In the genomic region with DNA sequence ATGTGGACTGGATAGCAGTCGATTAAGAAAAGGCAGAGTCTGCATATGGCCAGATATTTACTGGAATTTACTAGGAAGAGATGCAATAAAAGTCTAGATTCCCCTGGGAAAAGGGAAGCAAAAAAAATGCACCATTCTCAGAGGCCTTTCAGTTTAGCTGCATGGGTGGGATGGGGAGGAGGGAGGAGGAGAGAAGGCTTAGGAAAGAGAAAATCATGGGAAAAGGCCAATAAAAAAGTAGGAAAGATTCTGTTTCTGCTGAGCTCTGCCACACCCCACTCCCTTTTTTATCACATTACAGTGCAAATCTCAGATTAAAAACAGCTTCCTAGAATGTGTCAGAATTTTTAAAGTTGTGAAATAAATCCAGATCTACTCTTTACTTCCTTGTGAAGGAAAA, we compare ENCODE assay signal across 16 cellular contexts.
"Had no signal": no experiment of that assay in that cellular context is flagged by ENCODE, and none has a peak within 500 bp of the region (broad histone marks: within the 10 kb centered on the region; RNA-seq: fewer than 3 reads in every experiment).

No MANE protein-coding gene starts in this region.

- H3K36me3 Mint-ChIP-seq: activated naive CD8-positive, alpha-beta T cell treated with anti-CD3 and anti-CD28 coated beads, Interleukin-2, amount 10 ng/mL, durations not matched to agents 7 days and 5 days; stimulated activated naive B cell treated with anti-CD40 and anti-IgM and Interleukin-4, amounts not matched to agents 10 μg/mL and 1 μg/mL and 100 μg/mL, for 72 hours had no signal

- H3K27me3 ChIP-seq: tibial artery had no signal

- H3K4me3 ChIP-seq: lung, skin epidermis, tibial artery had no signal

- H3K9me3 ChIP-seq: tibial artery had no signal

- H3K27me3 Mint-ChIP-seq: activated naive CD8-positive, alpha-beta T cell treated with anti-CD3 and anti-CD28 coated beads, Interleukin-2, amount 10 ng/mL, durations not matched to agents 7 days and 5 days; stimulated activated naive B cell treated with anti-CD40 and anti-IgM and Interleukin-4, amounts not matched to agents 10 μg/mL and 1 μg/mL and 100 μg/mL, for 72 hours had no signal

- H3K36me3 ChIP-seq: tibial artery had no signal

- H3K27ac Mint-ChIP-seq: activated naive CD8-positive, alpha-beta T cell treated with anti-CD3 and anti-CD28 coated beads, Interleukin-2, amount 10 ng/mL, durations not matched to agents 7 days and 5 days; stimulated activated naive B cell treated with anti-CD40 and anti-IgM and Interleukin-4, amounts not matched to agents 10 μg/mL and 1 μg/mL and 100 μg/mL, for 72 hours had no signal

- H3K27ac ChIP-seq: tibial artery had no signal

- DNase-seq: activated CD4-positive, alpha-beta T cell treated with anti-CD3 and anti-CD28 coated beads, Interleukin-2, amount 50 U/mL, for 4 hours; activated CD4-positive, CD25-positive, alpha-beta regulatory T cell treated with anti-CD3 and anti-CD28 coated beads, Interleukin-2, amount 50 U/mL, for 72 hours; activated naive CD4-positive, alpha-beta T cell; activated naive CD8-positive, alpha-beta T cell treated with anti-CD3 and anti-CD28 coated beads, Interleukin-2, amount 10 ng/mL, durations not matched to agents 7 days and 5 days; activated T-cell treated with anti-CD3 and anti-CD28 coated beads for 4 hours; cerebellar nuclear complex; effector CD8-positive, alpha-beta T cell; glutamatergic neuron; midbrain; stimulated activated CD4-positive, alpha-beta T cell treated with anti-CD3 and anti-CD28 coated beads, Interleukin-15, amount 100 ng/mL, for 24 hours; stimulated activated CD4-positive, alpha-beta T cell treated with anti-CD3 and anti-CD28 coated beads, Interleukin-4, amount 100 ng/mL, for 1 hour; stimulated activated naive B cell treated with anti-CD40 and anti-IgM and Interleukin-4, amounts not matched to agents 10 μg/mL and 1 μg/mL and 100 μg/mL, for 72 hours; T-helper 1 cell; tibial artery had no signal

- H3K9me3 Mint-ChIP-seq: activated naive CD8-positive, alpha-beta T cell treated with anti-CD3 and anti-CD28 coated beads, Interleukin-2, amount 10 ng/mL, durations not matched to agents 7 days and 5 days had no signal

- H3K4me3 Mint-ChIP-seq: activated naive CD8-positive, alpha-beta T cell treated with anti-CD3 and anti-CD28 coated beads, Interleukin-2, amount 10 ng/mL, durations not matched to agents 7 days and 5 days; stimulated activated naive B cell treated with anti-CD40 and anti-IgM and Interleukin-4, amounts not matched to agents 10 μg/mL and 1 μg/mL and 100 μg/mL, for 72 hours had no signal

- H3K4me1 Mint-ChIP-seq: activated naive CD8-positive, alpha-beta T cell treated with anti-CD3 and anti-CD28 coated beads, Interleukin-2, amount 10 ng/mL, durations not matched to agents 7 days and 5 days; stimulated activated naive B cell treated with anti-CD40 and anti-IgM and Interleukin-4, amounts not matched to agents 10 μg/mL and 1 μg/mL and 100 μg/mL, for 72 hours had no signal

- ATAC-seq: stimulated activated naive B cell treated with anti-CD40 and anti-IgM and Interleukin-4, amounts not matched to agents 10 μg/mL and 1 μg/mL and 100 μg/mL, for 72 hours had no signal
